35 cellular contexts compared by ENCODE assay signal in the genomic region with DNA sequence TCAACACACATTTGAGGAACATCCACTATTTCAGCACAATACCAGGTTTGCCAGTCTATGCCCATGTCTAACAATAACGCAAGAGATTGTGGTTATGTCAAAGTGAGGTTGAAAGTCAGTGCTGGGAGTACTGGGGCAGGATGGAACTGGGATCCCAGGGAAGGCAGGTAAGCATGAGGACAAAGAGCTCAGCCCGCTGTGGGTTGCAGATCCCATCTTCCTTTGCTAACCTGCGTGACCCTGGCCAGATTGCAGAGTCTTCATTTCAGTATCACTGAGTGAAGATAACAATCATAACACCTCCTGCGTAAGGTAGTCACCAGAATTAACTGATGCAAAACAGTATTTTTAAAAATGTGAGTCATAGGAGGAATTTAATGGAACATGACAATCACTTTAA.
"Had no signal": no experiment of that assay in that cellular context is flagged by ENCODE, and none has a peak within 500 bp of the region (broad histone marks: within the 10 kb centered on the region; RNA-seq: fewer than 3 reads in every experiment).

No MANE protein-coding gene starts in this region.

- DNase-seq: Karpas-422, Kasumi-1, MG63, MM.1S, MV-4-11, NCI-H1048, NCI-H1092, NCI-H1092 treated with DMSO at 0.1 percent for 48 hours, NCI-H1105, NCI-H1105 treated with DMSO at 0.1 percent for 48 hours, NCI-H1417, NCI-H1417 treated with DMSO at 0.1 percent for 48 hours, NCI-H1436, NCI-H1436 treated with DMSO at 0.1 percent for 48 hours, NCI-H146, NCI-H1694, NCI-H1694 treated with DMSO at 0.1 percent for 48 hours, NCI-H187, NCI-H187 treated with DMSO at 0.1 percent for 48 hours, NCI-H1930, NCI-H2029, NCI-H2029 treated with DMSO at 0.1 percent for 48 hours, NCI-H2081, NCI-H2081 treated with DMSO at 0.1 percent for 48 hours, NCI-H2107, NCI-H2171, NCI-H2171 treated with DMSO at 0.1 percent for 48 hours, NCI-H2227 treated with DMSO at 0.1 percent for 48 hours, NCI-H226, NCI-H345, NCI-H446, NCI-H446 treated with DMSO at 0.1 percent for 48 hours, NCI-H510A, NCI-H510A treated with DMSO at 0.1 percent for 48 hours, NCI-H524 had no signal

- H3K4me3 ChIP-seq: MG63 had no signal

- H3K36me3 ChIP-seq: MG63 had no signal
